ENCODE assay signal across 11 cellular contexts in genomic region chr12:75782182-75782581, GRCh38.
"Had no signal": no experiment of that assay in that cellular context is flagged by ENCODE, and none has a peak within 500 bp of the region (broad histone marks: within the 10 kb centered on the region; RNA-seq: fewer than 3 reads in every experiment).

No MANE protein-coding gene starts in this region.

- H3K27me3 ChIP-seq: cardiac muscle cell had no signal

- ATAC-seq: naive thymus-derived CD8-positive, alpha-beta T cell had no signal

- H3K27ac ChIP-seq: cardiac muscle cell, SK-N-MC had no signal

- H3K36me3 ChIP-seq: cardiac muscle cell had no signal

- DNase-seq: activated CD4-positive, alpha-beta T cell treated with anti-CD3 and anti-CD28 coated beads, Interleukin-2, amount 10 ng/mL, durations not matched to agents 7 days and 5 days; activated CD4-positive, CD25-positive, alpha-beta regulatory T cell; activated CD8-positive, alpha-beta memory T cell treated with anti-CD3 and anti-CD28 coated beads, Interleukin-2, amount 50 U/mL, for 48 hours; activated naive CD4-positive, alpha-beta T cell; aorta; head of caudate nucleus; naive thymus-derived CD8-positive, alpha-beta T cell had no signal

- H3K9me3 Mint-ChIP-seq: activated CD4-positive, alpha-beta T cell treated with anti-CD3 and anti-CD28 coated beads, Interleukin-2, amount 10 ng/mL, durations not matched to agents 7 days and 5 days; activated T-helper 1 cell treated with anti-CD3 and anti-CD28 coated beads, Interleukin-12 subunit alpha, Interleukin-12 subunit beta, Interleukin-2, Interleukin-4 antibody, amounts not matched to agents 30 ng/mL and 10 ng/mL and 1 ng/mL, durations not matched to agents 14 hours and 24 hours and 36 hours; naive thymus-derived CD8-positive, alpha-beta T cell; stimulated activated effector memory CD8-positive, alpha-beta T cell treated with anti-CD3 and anti-CD28 coated beads, Interleukin-12 subunit alpha, Interleukin-12 subunit beta, amount 100 ng/mL, for 72 hours had no signal

- H3K36me3 Mint-ChIP-seq: naive thymus-derived CD8-positive, alpha-beta T cell; stimulated activated effector memory CD8-positive, alpha-beta T cell treated with anti-CD3 and anti-CD28 coated beads, Interleukin-12 subunit alpha, Interleukin-12 subunit beta, amount 100 ng/mL, for 72 hours had no signal

- H3K27ac Mint-ChIP-seq: activated CD4-positive, alpha-beta T cell treated with anti-CD3 and anti-CD28 coated beads, Interleukin-2, amount 10 ng/mL, durations not matched to agents 7 days and 5 days; activated T-helper 1 cell treated with anti-CD3 and anti-CD28 coated beads, Interleukin-12 subunit alpha, Interleukin-12 subunit beta, Interleukin-2, Interleukin-4 antibody, amounts not matched to agents 30 ng/mL and 10 ng/mL and 1 ng/mL, durations not matched to agents 14 hours and 24 hours and 36 hours; naive thymus-derived CD8-positive, alpha-beta T cell; stimulated activated effector memory CD8-positive, alpha-beta T cell treated with anti-CD3 and anti-CD28 coated beads, Interleukin-12 subunit alpha, Interleukin-12 subunit beta, amount 100 ng/mL, for 72 hours had no signal

- H3K4me1 Mint-ChIP-seq: activated CD4-positive, alpha-beta T cell treated with anti-CD3 and anti-CD28 coated beads, Interleukin-2, amount 10 ng/mL, durations not matched to agents 7 days and 5 days had no signal

- H3K4me3 ChIP-seq: cardiac muscle cell, SK-N-MC had no signal

- H3K4me3 Mint-ChIP-seq: activated CD4-positive, alpha-beta T cell treated with anti-CD3 and anti-CD28 coated beads, Interleukin-2, amount 10 ng/mL, durations not matched to agents 7 days and 5 days; activated T-helper 1 cell treated with anti-CD3 and anti-CD28 coated beads, Interleukin-12 subunit alpha, Interleukin-12 subunit beta, Interleukin-2, Interleukin-4 antibody, amounts not matched to agents 30 ng/mL and 10 ng/mL and 1 ng/mL, durations not matched to agents 14 hours and 24 hours and 36 hours; naive thymus-derived CD8-positive, alpha-beta T cell; stimulated activated effector memory CD8-positive, alpha-beta T cell treated with anti-CD3 and anti-CD28 coated beads, Interleukin-12 subunit alpha, Interleukin-12 subunit beta, amount 100 ng/mL, for 72 hours had no signal
